In genomic region chr2:110869472-110870446, GRCh38 we compare ENCODE assay signal across 10 cellular contexts.
A peak's percentile ranks its signal among the peaks of the same experiment; 100 is the strongest.
DNase-seq lines count a peak whose midpoint lies in the region; ATAC-seq, FAIRE-seq and TF ChIP-seq lines count a peak whose summit lies in the region.
"Had no signal": no experiment of that assay in that cellular context is flagged by ENCODE, and none has a peak within 500 bp of the region (broad histone marks: within the 10 kb centered on the region; RNA-seq: fewer than 3 reads in every experiment).

No MANE protein-coding gene starts in this region.

- peak; percentile 48 for DNase-seq in H54 (ENCODE audit: insufficient read length, low spot score)
- peak; percentile 15 for DNase-seq in NCI-H226
- peak; percentile 22 to 37 for DNase-seq in cardiac fibroblast (ENCODE audit: low read depth in 2 of 2)
- peak; percentile 88 for DNase-seq in renal cortical epithelial cell (ENCODE audit: low read depth)
- no peak for DNase-seq in activated naive CD4-positive, alpha-beta T cell treated with anti-CD3 and anti-CD28 coated beads, Interleukin-2, amount 50 U/mL, for 16 hours
- DNase-seq: activated CD4-positive, alpha-beta T cell treated with anti-CD3 and anti-CD28 coated beads, Interleukin-2, amount 50 U/mL, for 4 hours; activated naive CD8-positive, alpha-beta T cell treated with anti-CD3 and anti-CD28 coated beads, Interleukin-2, amount 50 U/mL, for 24 hours had no signal

- H3K4me3 ChIP-seq in cardiac fibroblast (replicated peaks in 1 of 2; ENCODE audit: low read depth in 2 of 2, low read length in 2 of 2): no peak overlapping the region
- H3K4me3 ChIP-seq: SJSA1 had no signal

- no peak for FAIRE-seq in H54 (lab: Jason Lieb, UNC)

- no peak for ATAC-seq in HG02759 (IDR thresholded peaks at IDR 0.05; ENCODE audit: unreplicated experiment)
- no peak for ATAC-seq in HG03045 (IDR thresholded peaks at IDR 0.05; ENCODE audit: unreplicated experiment)
- ATAC-seq: activated naive CD8-positive, alpha-beta T cell treated with anti-CD3 and anti-CD28 coated beads, Interleukin-2, amount 50 U/mL, for 24 hours had no signal

- TF ChIP-seq CTCF in cardiac fibroblast (IDR thresholded peaks at IDR 0.05; ENCODE audit: low read depth, low read length): no peak

- no peak for TF ChIP-seq POLR2A in H54 (IDR thresholded peaks at IDR 0.05; ENCODE audit: low read depth, low read length)
